Comparison of ENCODE assay signal across 8 cellular contexts in the genomic region with DNA sequence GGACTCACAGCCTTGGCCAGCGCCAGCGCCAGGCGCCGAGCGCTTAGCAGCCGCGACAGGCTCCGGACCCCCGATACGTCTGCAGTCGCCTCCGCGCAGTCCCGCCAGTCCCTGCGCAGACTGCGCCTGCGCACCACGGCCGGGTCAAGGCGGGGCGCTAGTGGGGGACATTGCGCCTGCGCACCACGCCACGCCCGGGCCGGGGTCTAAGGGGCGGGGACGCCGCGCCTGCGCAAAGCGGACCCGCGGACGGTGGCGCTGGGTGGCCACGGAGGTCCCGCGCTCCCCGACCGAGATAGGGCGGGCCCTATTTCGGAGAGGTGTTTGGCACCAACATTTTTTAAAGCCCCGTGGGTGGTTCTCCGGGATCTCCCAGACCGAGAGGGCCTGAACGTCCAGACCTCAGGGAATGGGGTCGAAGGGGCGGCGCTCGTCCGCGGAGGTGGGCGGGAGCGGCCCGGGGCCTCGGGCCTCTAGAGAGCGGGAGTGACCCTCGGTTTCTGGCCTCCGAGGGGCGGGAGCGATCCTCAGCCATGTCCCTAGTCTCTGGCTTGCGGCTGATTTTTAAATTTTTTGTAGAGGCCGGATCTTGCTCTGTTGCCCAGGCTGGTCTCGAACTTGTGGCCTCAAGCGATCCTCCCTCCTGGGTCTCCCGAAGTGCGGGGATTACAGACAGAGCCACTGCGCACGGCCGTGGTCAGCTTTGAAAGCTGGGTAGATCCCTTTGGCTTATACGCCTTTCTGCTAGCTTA.
A peak's percentile ranks its signal among the peaks of the same experiment; 100 is the strongest.
DNase-seq lines count a peak whose midpoint lies in the region; ATAC-seq, FAIRE-seq and TF ChIP-seq lines count a peak whose summit lies in the region.
"Not testable (repeated sequence)": the region's sequence is repeated elsewhere in the genome, so short reads cannot be mapped to it uniquely, and the experiment has no call there.

No MANE protein-coding gene starts in this region.

- TF ChIP-seq RAD21 in A549 (conservative IDR thresholded peaks at IDR 0.05 in 1 of 2, IDR thresholded peaks at IDR 0.05 in 1 of 2) = not testable (repeated sequence)

- TF ChIP-seq POLR2A in A549 (IDR thresholded peaks at IDR 0.05; ENCODE audit: low read length) = peak; percentile 31

- H3K9me3 ChIP-seq in A549; PC-9 (ENCODE audit: insufficient read depth, low read depth); lower lobe of right lung: not testable (repeated sequence)

- H3K9me2 ChIP-seq in PC-9 (ENCODE audit: insufficient read depth) = not testable (repeated sequence)

- peak overlapping the region; percentile 89 for H3K27ac Mint-ChIP-seq in activated T-cell treated with anti-CD3 and anti-CD28 coated beads, Interleukin-2, amount 50 U/mL, for 72 hours

- 11% methylated on average over 5 of the region's 73 CpGs for WGBS in A549 (ENCODE audit: missing lambda C conversion rate)

- peak overlapping the region; percentile 58 for H3K4me3 ChIP-seq in A549
- peak overlapping the region; percentile 66 for H3K4me3 ChIP-seq in PC-9
- H3K4me3 ChIP-seq in epithelial cell of esophagus (ENCODE audit: low read length) = peak overlapping the region; percentile 59
- peak overlapping the region; percentile 67 for H3K4me3 ChIP-seq in lower lobe of right lung

- not testable (repeated sequence) for FAIRE-seq in A549 (lab: Jason Lieb, UNC)

- H3K4me2 ChIP-seq in A549 (peak overlapping the region; percentile 65), PC-9 (peak overlapping the region; percentile 76)

- POLR2A ChIA-PET in A549 (lab: Yijun Ruan, JAX); PC-9 (lab: Charles Lee; ENCODE audit: unreplicated experiment): not testable (repeated sequence)

- TF ChIP-seq EP300 in A549 (IDR thresholded peaks at IDR 0.05) = not testable (repeated sequence)

- not testable (repeated sequence) for H3K4me1 ChIP-seq in A549; PC-9 (replicated peaks; ENCODE audit: insufficient read depth); lower lobe of right lung

- H3K27ac ChIP-seq in A549 = peak overlapping the region; percentile 85 to 87
- H3K27ac ChIP-seq in PC-9 = peak overlapping the region; percentile 45
- H3K27ac ChIP-seq in lower lobe of right lung = peak overlapping the region; percentile 83

- H2AFZ ChIP-seq in PC-9 = peak overlapping the region; percentile 98

- CTCF ChIA-PET in A549 (lab: Yijun Ruan, JAX); PC-9 (lab: Charles Lee): not testable (repeated sequence)

- H3K27me3 ChIP-seq in PC-9 (ENCODE audit: insufficient read depth, low read depth); lower lobe of right lung (ENCODE audit: low read depth): not testable (repeated sequence)

- H3K27me3 Mint-ChIP-seq in activated T-cell treated with anti-CD3 and anti-CD28 coated beads, Interleukin-2, amount 50 U/mL, for 72 hours (ENCODE audit: low read depth) = not testable (repeated sequence)

- not testable (repeated sequence) for H3F3A ChIP-seq in PC-9 (ENCODE audit: insufficient read depth, low read depth)

- intact Hi-C loops in PC-9 (cut with micrococcal nuclease; ENCODE audit: unreplicated experiment); lower lobe of right lung (cut with DNase I): not testable (repeated sequence)

- not testable (repeated sequence) for H3K4me1 Mint-ChIP-seq in activated T-cell treated with anti-CD3 and anti-CD28 coated beads, Interleukin-2, amount 50 U/mL, for 72 hours (ENCODE audit: low read depth)

- DNase-seq in A549 (ENCODE audit: low read depth in 1 of 2, low spot score in 1 of 2) = peak in 1 of 2 experiments; percentile 73
- DNase-seq in PC-9 = peak; percentile 64 to 98
- peak; percentile 93 to 95 for DNase-seq in activated T-cell treated with anti-CD3 and anti-CD28 coated beads, Interleukin-2, amount 50 U/mL, for 72 hours
- DNase-seq in epithelial cell of esophagus (ENCODE audit: low read depth) = peak; percentile 58
- DNase-seq in lower lobe of right lung = peak; percentile 91
- DNase-seq in stimulated activated CD4-positive, alpha-beta T cell treated with anti-CD3 and anti-CD28 coated beads, Interleukin-15, amount 100 ng/mL, for 24 hours = peak; percentile 93

- H3K79me2 ChIP-seq in PC-9 (ENCODE audit: low read depth) = peaks cover 25% of the 10 kb centered on the region

- ATAC-seq in A549 = peak; percentile 82 to 84
- peak; percentile 57 for ATAC-seq in GM18873 (IDR thresholded peaks at IDR 0.05; ENCODE audit: low FRiP score, unreplicated experiment)
- peak; percentile 88 for ATAC-seq in HG02885 (IDR thresholded peaks at IDR 0.05; ENCODE audit: poor library complexity, unreplicated experiment)
- ATAC-seq in activated T-cell treated with anti-CD3 and anti-CD28 coated beads, Interleukin-2, amount 50 U/mL, for 72 hours (replicated peaks in 1 of 2) = peak; percentile 90
- peak; percentile 95 to 96 for ATAC-seq in lower lobe of right lung

- not testable (repeated sequence) for H4K20me1 ChIP-seq in PC-9 (ENCODE audit: insufficient read depth)

- peak overlapping the region; percentile 83 to 84 for H3K4me3 Mint-ChIP-seq in activated T-cell treated with anti-CD3 and anti-CD28 coated beads, Interleukin-2, amount 50 U/mL, for 72 hours

- BruUV-seq in PC-9 (replicated peaks; lab: Mats Ljungman, UMichigan) = TSS peak; percentile 75

- H3K36me3 ChIP-seq in PC-9 (ENCODE audit: low read depth); lower lobe of right lung: not testable (repeated sequence)

- not testable (repeated sequence) for TF ChIP-seq CTCF in A549 (IDR thresholded peaks at IDR 0.05); PC-9 (conservative IDR thresholded peaks at IDR 0.05); epithelial cell of esophagus (IDR thresholded peaks at IDR 0.05; ENCODE audit: insufficient read depth, low read depth, low read length, missing control alignments); lower lobe of right lung (IDR thresholded peaks at IDR 0.05)

- H3K9me3 Mint-ChIP-seq in activated T-cell treated with anti-CD3 and anti-CD28 coated beads, Interleukin-2, amount 50 U/mL, for 72 hours = not testable (repeated sequence)

- H3K36me3 Mint-ChIP-seq in activated T-cell treated with anti-CD3 and anti-CD28 coated beads, Interleukin-2, amount 50 U/mL, for 72 hours (ENCODE audit: insufficient read depth in 2 of 2) = not testable (repeated sequence)

TF ChIP-seq in A549, 52 proteins besides CTCF, POLR2A, EP300 and RAD21:
- TF ChIP-seq PHF8 (IDR thresholded peaks at IDR 0.05; ENCODE audit: borderline replicate concordance, low read depth) = peak; percentile 20; the same call in 1 of the 2 replicates
